In the genomic region with DNA sequence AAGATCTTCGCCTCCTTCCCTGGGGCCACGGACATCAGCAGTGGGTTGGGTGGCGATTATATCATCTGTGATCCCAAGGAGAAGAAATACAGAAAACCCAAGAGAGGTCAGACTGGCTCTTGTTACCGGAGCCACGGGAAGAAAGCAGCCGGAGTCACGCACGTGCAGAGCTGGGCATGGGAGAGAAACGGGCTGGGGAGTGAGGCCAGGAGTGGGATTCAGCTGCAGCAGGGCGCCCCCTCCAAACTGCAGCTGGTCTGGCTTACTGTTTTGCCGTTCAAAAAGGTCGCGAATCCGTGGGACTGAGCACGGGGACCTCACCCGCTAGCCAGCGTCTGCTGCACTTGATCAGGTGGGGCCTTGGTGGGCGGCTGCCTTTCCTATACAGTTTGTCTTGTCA, we compare ENCODE assay signal across 1 cellular context.
TF ChIP-seq lines count a peak whose summit lies in the region.

No MANE protein-coding gene starts in this region.

TF ChIP-seq in GM23338, 12 proteins besides CTCF, POLR2A, EP300 and RAD21 (continued from another document):
- TF ChIP-seq, protein P1, sequence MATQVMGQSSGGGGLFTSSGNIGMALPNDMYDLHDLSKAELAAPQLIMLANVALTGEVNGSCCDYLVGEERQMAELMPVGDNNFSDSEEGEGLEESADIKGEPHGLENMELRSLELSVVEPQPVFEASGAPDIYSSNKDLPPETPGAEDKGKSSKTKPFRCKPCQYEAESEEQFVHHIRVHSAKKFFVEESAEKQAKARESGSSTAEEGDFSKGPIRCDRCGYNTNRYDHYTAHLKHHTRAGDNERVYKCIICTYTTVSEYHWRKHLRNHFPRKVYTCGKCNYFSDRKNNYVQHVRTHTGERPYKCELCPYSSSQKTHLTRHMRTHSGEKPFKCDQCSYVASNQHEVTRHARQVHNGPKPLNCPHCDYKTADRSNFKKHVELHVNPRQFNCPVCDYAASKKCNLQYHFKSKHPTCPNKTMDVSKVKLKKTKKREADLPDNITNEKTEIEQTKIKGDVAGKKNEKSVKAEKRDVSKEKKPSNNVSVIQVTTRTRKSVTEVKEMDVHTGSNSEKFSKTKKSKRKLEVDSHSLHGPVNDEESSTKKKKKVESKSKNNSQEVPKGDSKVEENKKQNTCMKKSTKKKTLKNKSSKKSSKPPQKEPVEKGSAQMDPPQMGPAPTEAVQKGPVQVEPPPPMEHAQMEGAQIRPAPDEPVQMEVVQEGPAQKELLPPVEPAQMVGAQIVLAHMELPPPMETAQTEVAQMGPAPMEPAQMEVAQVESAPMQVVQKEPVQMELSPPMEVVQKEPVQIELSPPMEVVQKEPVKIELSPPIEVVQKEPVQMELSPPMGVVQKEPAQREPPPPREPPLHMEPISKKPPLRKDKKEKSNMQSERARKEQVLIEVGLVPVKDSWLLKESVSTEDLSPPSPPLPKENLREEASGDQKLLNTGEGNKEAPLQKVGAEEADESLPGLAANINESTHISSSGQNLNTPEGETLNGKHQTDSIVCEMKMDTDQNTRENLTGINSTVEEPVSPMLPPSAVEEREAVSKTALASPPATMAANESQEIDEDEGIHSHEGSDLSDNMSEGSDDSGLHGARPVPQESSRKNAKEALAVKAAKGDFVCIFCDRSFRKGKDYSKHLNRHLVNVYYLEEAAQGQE (IDR thresholded peaks at IDR 0.05; ENCODE audit: unreplicated experiment) = no peak
- no peak for TF ChIP-seq JUNB (IDR thresholded peaks at IDR 0.05; ENCODE audit: unreplicated experiment)
- TF ChIP-seq CREB1 (CRISPR knock-in tag; IDR thresholded peaks at IDR 0.05; ENCODE audit: low read depth) = no peak
- TF ChIP-seq ZNF114 (CRISPR knock-in tag; IDR thresholded peaks at IDR 0.05) = no peak
- TF ChIP-seq ETS1 (IDR thresholded peaks at IDR 0.05) = no peak
- TF ChIP-seq STAT1 (IDR thresholded peaks at IDR 0.05; ENCODE audit: unreplicated experiment) = no peak
- no peak for TF ChIP-seq EZH2phosphoT487 (IDR thresholded peaks at IDR 0.05; ENCODE audit: unreplicated experiment)
